8 cellular contexts compared by ENCODE assay signal in the genomic region with DNA sequence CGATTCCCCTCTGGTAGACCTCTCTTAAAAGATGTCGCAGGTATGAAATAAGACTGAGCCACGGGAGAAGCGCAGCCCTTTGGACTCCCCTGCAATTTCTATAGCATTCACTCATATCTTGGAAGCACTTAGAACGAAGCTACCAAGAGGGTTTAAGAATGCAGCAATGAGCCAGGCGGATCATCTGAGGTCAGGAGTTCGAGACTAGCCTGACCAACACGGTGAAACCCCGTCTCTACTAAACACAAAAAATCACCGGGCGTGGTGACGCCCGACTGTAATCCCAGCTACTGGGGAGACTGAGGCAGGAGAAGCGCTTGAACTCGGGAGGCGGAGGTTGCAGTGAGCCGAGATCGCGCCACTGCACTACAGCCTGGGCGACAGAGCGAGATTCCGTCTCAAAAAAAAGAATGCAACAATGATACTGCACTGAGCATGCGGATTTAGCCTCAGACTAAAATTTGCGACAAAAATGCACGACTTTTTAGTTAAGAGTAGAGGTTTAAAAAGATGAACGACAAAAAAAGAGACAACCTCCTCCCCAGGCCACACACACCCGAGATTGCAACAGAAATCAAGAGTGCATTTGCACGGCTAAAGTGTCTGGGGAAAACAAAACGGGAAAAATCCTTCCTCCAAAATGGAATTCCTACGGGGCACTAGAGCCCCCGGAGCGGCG. TPM values are rescaled to one million over a fixed set of nuclear protein-coding genes. Genes with fewer than 3 reads are reported as not detected.
A peak's percentile ranks its signal among the peaks of the same experiment; 100 is the strongest.
DNase-seq lines count a peak whose midpoint lies in the region; ATAC-seq, FAIRE-seq and TF ChIP-seq lines count a peak whose summit lies in the region.

No MANE protein-coding gene starts in this region.

- H3K4me1 ChIP-seq in prostate gland (replicated peaks): no peaks in the 10 kb centered on the region

- H3K27ac ChIP-seq in prostate gland: peak overlapping the region; percentile 79

- H3K36me3 Mint-ChIP-seq in activated CD8-positive, alpha-beta memory T cell treated with anti-CD3 and anti-CD28 coated beads, Interleukin-2, amount 10 ng/mL, durations not matched to agents 7 days and 5 days: peaks cover 43% of the 10 kb centered on the region

- H3K27me3 Mint-ChIP-seq in activated CD8-positive, alpha-beta memory T cell treated with anti-CD3 and anti-CD28 coated beads, Interleukin-2, amount 10 ng/mL, durations not matched to agents 7 days and 5 days: no peaks in the 10 kb centered on the region

- TF ChIP-seq CTCF in foreskin fibroblast (IDR thresholded peaks at IDR 0.05; ENCODE audit: low read depth, low read length): no peak
- no peak for TF ChIP-seq CTCF in prostate gland (IDR thresholded peaks at IDR 0.05)

- no peaks in the 10 kb centered on the region for H3K9me3 ChIP-seq in prostate gland

- ATAC-seq in activated CD8-positive, alpha-beta memory T cell treated with anti-CD3 and anti-CD28 coated beads, Interleukin-2, amount 10 ng/mL, durations not matched to agents 7 days and 5 days: no peak

- no peaks in the 10 kb centered on the region for H3K9me3 Mint-ChIP-seq in activated CD8-positive, alpha-beta memory T cell treated with anti-CD3 and anti-CD28 coated beads, Interleukin-2, amount 10 ng/mL, durations not matched to agents 7 days and 5 days (ENCODE audit: low read depth)

- H3K36me3 ChIP-seq in prostate gland: no peaks in the 10 kb centered on the region

- no peaks in the 10 kb centered on the region for H3K27me3 ChIP-seq in prostate gland (replicated peaks; ENCODE audit: insufficient read depth)

- DNase-seq in NCI-H1417 (lab: John Stamatoyannopoulos, UW) (peak in 2 of 3 experiments; percentile 1 to 52), NCI-H1417 treated with DMSO at 0.1 percent for 48 hours (lab: John Stamatoyannopoulos, UW) (no peak), foreskin fibroblast (no peak), prostate gland (ENCODE audit: low spot score) (no peak), GM12891 (ENCODE audit: insufficient read length, low spot score) (no peak), KG1 (lab: John Stamatoyannopoulos, UW) (no peak), 8988T (no peak)
- DNase-seq in activated CD8-positive, alpha-beta memory T cell treated with anti-CD3 and anti-CD28 coated beads, Interleukin-2, amount 10 ng/mL, durations not matched to agents 7 days and 5 days: no peak

- peak overlapping the region; percentile 90 to 99 for H3K4me3 ChIP-seq in foreskin fibroblast (ENCODE audit: low read depth in 1 of 2, low read length in 2 of 2)
- H3K4me3 ChIP-seq in prostate gland: peak overlapping the region; percentile 80 to 82

- peak overlapping the region; percentile 98 for H3K27ac Mint-ChIP-seq in activated CD8-positive, alpha-beta memory T cell treated with anti-CD3 and anti-CD28 coated beads, Interleukin-2, amount 10 ng/mL, durations not matched to agents 7 days and 5 days

- CTCF ChIA-PET in activated CD8-positive, alpha-beta memory T cell treated with anti-CD3 and anti-CD28 coated beads, Interleukin-2, amount 10 ng/mL, durations not matched to agents 7 days and 5 days (lab: Charles Lee): interaction anchor here (0.6 to 5.5 kb wide), 8 partner anchors 9 to 844 kb away, joined by 3 to 38 read pairs (median 3); no protein-coding TSS in a partner anchor

- H3K4me1 Mint-ChIP-seq in activated CD8-positive, alpha-beta memory T cell treated with anti-CD3 and anti-CD28 coated beads, Interleukin-2, amount 10 ng/mL, durations not matched to agents 7 days and 5 days: peaks cover 40% of the 10 kb centered on the region

- TF ChIP-seq POLR2A in prostate gland (IDR thresholded peaks at IDR 0.05) (no peak), GM12891 (IDR thresholded peaks at IDR 0.05; ENCODE audit: low read depth, low read length) (no peak)

- peak overlapping the region; percentile 88 for H3K4me3 Mint-ChIP-seq in activated CD8-positive, alpha-beta memory T cell treated with anti-CD3 and anti-CD28 coated beads, Interleukin-2, amount 10 ng/mL, durations not matched to agents 7 days and 5 days

- no peak for FAIRE-seq in GM12891 (lab: Jason Lieb, UNC)

- under 1% methylated on average over 32 of the region's 33 CpGs for WGBS in prostate gland

- intact Hi-C loops in prostate gland (cut with DNase I): loop anchor here (2.0 kb wide), 2 partner anchors 35 to 199 kb away; no protein-coding TSS in a partner anchor

TF ChIP-seq in GM12891, 5 proteins besides CTCF, POLR2A, EP300 and RAD21:
- TF ChIP-seq POU2F2 (IDR thresholded peaks at IDR 0.05; ENCODE audit: low read depth, low read length) (no peak), PAX5 (IDR thresholded peaks at IDR 0.05; ENCODE audit: insufficient read depth, low read length, severe bottlenecking) (no peak)

RNA-seq across cellular contexts. Expression of a gene that starts 0.7 kb away (rescaled TPM):
- total RNA-seq in activated CD8-positive, alpha-beta memory T cell treated with anti-CD3 and anti-CD28 coated beads, Interleukin-2, amount 10 ng/mL, durations not matched to agents 7 days and 5 days: 10 to 100 TPM; 71.1 to 76.7 TPM
- 100 to 1,000 TPM in 1 of 2 donors, 10 to 100 TPM in 1; 77.1 to 135 TPM for total RNA-seq in prostate gland
- polyA plus RNA-seq in GM12891 (2012; ENCODE audit: low read depth, missing spikeins): 88.5 TPM

RNA-seq across cellular contexts. Expression of a gene that starts 33.1 kb away (rescaled TPM):
- total RNA-seq in activated CD8-positive, alpha-beta memory T cell treated with anti-CD3 and anti-CD28 coated beads, Interleukin-2, amount 10 ng/mL, durations not matched to agents 7 days and 5 days: 100 to 1,000 TPM; 111 to 116 TPM
- 10 to 100 TPM; 25.7 to 90.7 TPM for total RNA-seq in prostate gland
- polyA plus RNA-seq in GM12891 (2012; ENCODE audit: low read depth, missing spikeins): 116 TPM

Comparison
In these comparisons a context has a peak if more than half of its experiments do, and no peak if none do; other contexts are left out.
1. DNase-seq: peak in NCI-H1417 (2 of 3); none in NCI-H1417 treated with DMSO at 0.1 percent for 48 hours (single experiment), activated CD8-positive, alpha-beta memory T cell treated with anti-CD3 and anti-CD28 coated beads, Interleukin-2, amount 10 ng/mL, durations not matched to agents 7 days and 5 days (single experiment), foreskin fibroblast (0 of 2), prostate gland (single experiment), GM12891 (single experiment), KG1 (single experiment) and 8988T (single experiment).